8 cellular contexts compared by ENCODE assay signal in the genomic region with DNA sequence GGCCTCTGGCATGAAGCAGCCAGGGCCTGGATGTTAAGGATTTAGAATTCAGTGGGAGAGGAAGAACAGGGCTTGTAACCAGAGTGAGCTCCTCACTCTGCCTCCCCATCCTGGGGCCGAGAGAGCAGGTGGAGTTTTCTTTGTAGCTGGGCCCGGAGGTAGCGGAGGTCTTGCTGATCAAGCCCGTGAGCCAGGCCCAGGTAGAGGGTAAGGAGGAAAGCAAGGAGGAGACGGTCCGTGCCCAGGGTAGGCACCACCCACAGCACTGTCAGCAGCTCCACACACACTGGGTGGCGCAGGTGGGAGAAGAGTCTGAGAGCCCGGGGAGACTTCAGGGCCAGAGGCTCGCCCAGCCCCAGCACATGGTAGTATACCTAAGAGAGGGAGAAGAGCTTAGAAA.
A peak's percentile ranks its signal among the peaks of the same experiment; 100 is the strongest.
DNase-seq lines count a peak whose midpoint lies in the region; TF ChIP-seq lines count a peak whose summit lies in the region.

No MANE protein-coding gene starts in this region.

- DNase-seq in COLO668 (lab: John Stamatoyannopoulos, UW; ENCODE audit: unreplicated experiment) = peak; percentile 39
- peak; percentile 70 for DNase-seq in NAMALWA (ENCODE audit: low spot score)
- no peak for DNase-seq in effector memory CD4-positive, alpha-beta T cell
- no peak for DNase-seq in cerebellar nuclear complex (lab: John Stamatoyannopoulos, UW)
- no peak for DNase-seq in NK-92 treated with Interleukin-12 subunit alpha and Interleukin-12 subunit beta, amount 100 ng/mL, for 24 hours (lab: John Stamatoyannopoulos, UW)
- no peak for DNase-seq in NCI-H2029 (lab: John Stamatoyannopoulos, UW)
- no peak for DNase-seq in NCI-H1048 (lab: John Stamatoyannopoulos, UW)

- peaks cover 39% of the 10 kb centered on the region for H3K4me1 ChIP-seq in effector memory CD4-positive, alpha-beta T cell (ENCODE audit: control insufficient read depth, insufficient read depth, low read length, poor library complexity, severe bottlenecking)
- peaks cover 6% of the 10 kb centered on the region for H3K4me1 ChIP-seq in parathyroid adenoma

- no peaks in the 10 kb centered on the region for H3K27me3 ChIP-seq in effector memory CD4-positive, alpha-beta T cell (replicated peaks; ENCODE audit: control insufficient read depth, insufficient read depth, low read length, poor library complexity, severe bottlenecking)
- H3K27me3 ChIP-seq in parathyroid adenoma (ENCODE audit: control insufficient read depth, insufficient read depth, low read length) = no peaks in the 10 kb centered on the region

- H3K79me2 ChIP-seq in parathyroid adenoma = no peaks in the 10 kb centered on the region

- H3K4me2 ChIP-seq in parathyroid adenoma (ENCODE audit: low read length) = no peak overlapping the region

- TF ChIP-seq CTCF in parathyroid adenoma (IDR thresholded peaks at IDR 0.05) = no peak

- H3K9me3 ChIP-seq in effector memory CD4-positive, alpha-beta T cell (ENCODE audit: control insufficient read depth, low read length) = no peaks in the 10 kb centered on the region
- H3K9me3 ChIP-seq in parathyroid adenoma (ENCODE audit: control insufficient read depth, low read length) = no peaks in the 10 kb centered on the region

- H3K4me3 ChIP-seq in effector memory CD4-positive, alpha-beta T cell (ENCODE audit: insufficient read depth, low read depth, low read length, poor library complexity, severe bottlenecking) = no peak overlapping the region
- H3K4me3 ChIP-seq in parathyroid adenoma (ENCODE audit: low read depth, low read length) = no peak overlapping the region

- no peaks in the 10 kb centered on the region for H3K36me3 ChIP-seq in effector memory CD4-positive, alpha-beta T cell (ENCODE audit: control insufficient read depth, insufficient read depth, low read length)
- no peaks in the 10 kb centered on the region for H3K36me3 ChIP-seq in parathyroid adenoma (ENCODE audit: control insufficient read depth, insufficient read depth, low read length)

- no peak overlapping the region for H2AFZ ChIP-seq in parathyroid adenoma

- no peak overlapping the region for H3K9ac ChIP-seq in parathyroid adenoma

- H3K27ac ChIP-seq in effector memory CD4-positive, alpha-beta T cell (ENCODE audit: insufficient read depth, low read length, poor library complexity, severe bottlenecking) = peak overlapping the region; percentile 67
- H3K27ac ChIP-seq in parathyroid adenoma = peak overlapping the region; percentile 93

Comparison
In these comparisons a context has a peak if more than half of its experiments do, and no peak if none do; other contexts are left out.
1. DNase-seq: peak in COLO668 (single experiment) and NAMALWA (single experiment); none in effector memory CD4-positive, alpha-beta T cell (0 of 3), cerebellar nuclear complex (0 of 2), NK-92 treated with Interleukin-12 subunit alpha and Interleukin-12 subunit beta, amount 100 ng/mL, for 24 hours (single experiment), NCI-H2029 (single experiment) and NCI-H1048 (single experiment).